ENCODE assay signal across 21 cellular contexts in genomic region chr12:132716356-132716755, GRCh38.
"Had no signal": no experiment of that assay in that cellular context is flagged by ENCODE, and none has a peak within 500 bp of the region (broad histone marks: within the 10 kb centered on the region; RNA-seq: fewer than 3 reads in every experiment).

No MANE protein-coding gene starts in this region.

- H3K4me2 ChIP-seq: KMS-11 had no signal

- ATAC-seq: HepG2 had no signal

- DNase-seq: IMR-90, Kasumi-1, MM.1S, NCI-H1092 treated with DMSO at 0.1 percent for 48 hours, NCI-H1436, NCI-H187, NCI-H2029, NCI-H2081 treated with DMSO at 0.1 percent for 48 hours, NCI-H2171, NCI-H226, NCI-H446, NCI-H510A, NCI-H524 treated with DMSO at 0.1 percent for 48 hours, NCI-H69, NCI-H774, RPMI8226, SIG-M5 had no signal

- H3K27ac ChIP-seq: KMS-11, SJSA1 had no signal

- H3K9me3 ChIP-seq: SJSA1 had no signal

- H3K9ac ChIP-seq: KMS-11 had no signal

- H3K4me1 ChIP-seq: SJSA1 had no signal

- H3K4me3 ChIP-seq: SJSA1, SK-N-MC had no signal

- H3K27me3 ChIP-seq: SJSA1 had no signal
